Comparison of ENCODE assay signal across 22 cellular contexts in genomic region chr4:167177925-167178324, GRCh38. TPM values are rescaled to one million over a fixed set of nuclear protein-coding genes. Genes with fewer than 3 reads are reported as not detected.
"Had no signal": no experiment of that assay in that cellular context is flagged by ENCODE, and none has a peak within 500 bp of the region (broad histone marks: within the 10 kb centered on the region; RNA-seq: fewer than 3 reads in every experiment).

No MANE protein-coding gene starts in this region.

- H3K9ac ChIP-seq: parathyroid adenoma had no signal

- H3K9me3 ChIP-seq: esophagus muscularis mucosa, neutrophil, tibial artery had no signal

- H3K27ac ChIP-seq: esophagus muscularis mucosa, neutrophil, parathyroid adenoma, tibial artery had no signal

- H3K27me3 ChIP-seq: esophagus muscularis mucosa, neutrophil, tibial artery had no signal

- H2AFZ ChIP-seq: parathyroid adenoma had no signal

- H3K36me3 ChIP-seq: esophagus muscularis mucosa, neutrophil, tibial artery had no signal

- FAIRE-seq: bronchial epithelial cell had no signal

- H3K4me1 ChIP-seq: esophagus muscularis mucosa, tibial artery had no signal

- H3K79me2 ChIP-seq: parathyroid adenoma had no signal

- DNase-seq: activated CD4-positive, alpha-beta T cell treated with anti-CD3 and anti-CD28 coated beads, Interleukin-2, amount 50 U/mL, for 1 hour; activated CD8-positive, alpha-beta memory T cell treated with anti-CD3 and anti-CD28 coated beads for 24 hours; activated gamma-delta T cell; activated T-cell treated with anti-CD3 and anti-CD28 coated beads, Interleukin-2, amount 50 U/mL, for 72 hours; cerebellar nuclear complex; cortex of kidney; immature natural killer cell; kidney glomerular epithelial cell; mesenchymal stem cell; naive thymus-derived CD8-positive, alpha-beta T cell; retina; stimulated activated CD4-positive, alpha-beta T cell treated with anti-CD3 and anti-CD28 coated beads, Interleukin-12 subunit alpha, Interleukin-12 subunit beta, amount 100 ng/mL, for 4 hours; stimulated activated CD4-positive, alpha-beta T cell treated with anti-CD3 and anti-CD28 coated beads, Interleukin-1b, Interleukin-23, amount 100 ng/mL, for 48 hours; stimulated activated CD8-positive, alpha-beta memory T cell treated with anti-CD3 and anti-CD28 coated beads, Interleukin-4, amount 100 ng/mL, for 48 hours; stimulated activated naive CD4-positive, alpha-beta T cell treated with Interleukin-2 at 50 U/mL for 16 hours; tibial artery had no signal

- H3K4me3 ChIP-seq: esophagus muscularis mucosa, tibial artery had no signal

- ATAC-seq: activated CD4-positive, CD25-positive, alpha-beta regulatory T cell treated with anti-CD3 and anti-CD28 coated beads, Interleukin-2, amount 50 U/mL, for 24 hours; activated T-cell treated with anti-CD3 and anti-CD28 coated beads, Interleukin-2, amount 50 U/mL, for 72 hours; naive thymus-derived CD8-positive, alpha-beta T cell had no signal

RNA-seq across cellular contexts. Expression of gene SPOCK3, which starts 56.4 kb away (rescaled TPM):
- total RNA-seq: activated T-cell treated with anti-CD3 and anti-CD28 coated beads, Interleukin-2, amount 50 U/mL, for 72 hours; naive thymus-derived CD8-positive, alpha-beta T cell; subcutaneous adipose tissue had no signal
- polyA plus RNA-seq: immature natural killer cell; naive thymus-derived CD8-positive, alpha-beta T cell had no signal
